9 cellular contexts compared by ENCODE assay signal in genomic region chr1:151309851-151310323, GRCh38. TPM values are rescaled to one million over a fixed set of nuclear protein-coding genes. Genes with fewer than 3 reads are reported as not detected.
DNase-seq lines count a peak whose midpoint lies in the region; ATAC-seq and TF ChIP-seq lines count a peak whose summit lies in the region.
"Had no signal": no experiment of that assay in that cellular context is flagged by ENCODE, and none has a peak within 500 bp of the region (broad histone marks: within the 10 kb centered on the region; RNA-seq: fewer than 3 reads in every experiment).

No MANE protein-coding gene starts in this region.

- H3K9ac ChIP-seq in skeletal muscle satellite cell (ENCODE audit: low read depth, low read length): peak overlapping the region; percentile 18

- H3K9me3 ChIP-seq in ascending aorta: no peaks in the 10 kb centered on the region
- no peaks in the 10 kb centered on the region for H3K9me3 ChIP-seq in right cardiac atrium (ENCODE audit: control insufficient read depth, low read length)
- H3K9me3 ChIP-seq in skeletal muscle satellite cell (replicated peaks; ENCODE audit: low read length): no peaks in the 10 kb centered on the region
- H3K9me3 ChIP-seq in aorta (ENCODE audit: control insufficient read depth, low read length): no peaks in the 10 kb centered on the region

- peaks cover 36 to 76% of the 10 kb centered on the region in 2 donors for H3K36me3 ChIP-seq in ascending aorta
- peaks cover 59% of the 10 kb centered on the region for H3K36me3 ChIP-seq in skeletal muscle satellite cell (ENCODE audit: insufficient read depth, low read length)
- peaks cover 2 to 21% of the 10 kb centered on the region in 2 donors for H3K36me3 ChIP-seq in aorta (ENCODE audit: control insufficient read depth in 1 of 2, insufficient read depth in 2 of 2, low read length in 1 of 2)

- H3K4me2 ChIP-seq in skeletal muscle satellite cell (ENCODE audit: low read length): no peak overlapping the region

- H3K4me1 ChIP-seq in ascending aorta (peaks cover 9 to 38% of the 10 kb centered on the region in 2 donors), right cardiac atrium (ENCODE audit: control insufficient read depth, insufficient read depth, low read length) (peaks cover 33% of the 10 kb centered on the region), skeletal muscle satellite cell (ENCODE audit: control insufficient read depth, insufficient read depth, low read length) (peaks cover 52% of the 10 kb centered on the region), aorta (ENCODE audit: control insufficient read depth in 1 of 2, insufficient read depth in 2 of 2, low read length in 2 of 2) (peaks cover 0 to 2% of the 10 kb centered on the region in 2 donors)

- H3K27ac ChIP-seq in ascending aorta (peak overlapping the region; percentile 50 to 79), right cardiac atrium (ENCODE audit: low read length) (peak overlapping the region; percentile 96), aorta (ENCODE audit: low read depth in 1 of 2, low read length in 2 of 2) (no peak overlapping the region)

- intact Hi-C loops in ascending aorta (cut with DNase I) (no loop called here), right cardiac atrium (cut with DNase I) (loop anchor here in 1 of 4 donors (10.0 kb wide), 1 partner anchor 95 kb away; no protein-coding TSS in a partner anchor), aorta (cut with DNase I) (no loop called here)

- DNase-seq in HCEC 1CT: peak; percentile 41
- no peak for DNase-seq in ascending aorta (ENCODE audit: low spot score in 2 of 2)
- peak in 1 of 3 donors; percentile 62 for DNase-seq in right cardiac atrium
- no peak for DNase-seq in NCI-H1048 (lab: John Stamatoyannopoulos, UW)
- no peak for DNase-seq in aorta

- H3K27me3 ChIP-seq in ascending aorta (no peaks in the 10 kb centered on the region), right cardiac atrium (ENCODE audit: control insufficient read depth, insufficient read depth) (no peaks in the 10 kb centered on the region), skeletal muscle satellite cell (ENCODE audit: control insufficient read depth, insufficient read depth, low read length) (no peaks in the 10 kb centered on the region), aorta (ENCODE audit: control insufficient read depth in 1 of 2, insufficient read depth in 2 of 2, low read length in 1 of 2) (no peaks in the 10 kb centered on the region)

- no peak for TF ChIP-seq CTCF in ascending aorta (IDR thresholded peaks at IDR 0.05)

- ATAC-seq in right cardiac atrium (peak in 1 of 2 donors; percentile 26), GM21515 (IDR thresholded peaks at IDR 0.05; ENCODE audit: unreplicated experiment) (no peak), aorta (ENCODE audit: low FRiP score) (no peak), GM21786 (IDR thresholded peaks at IDR 0.05; ENCODE audit: unreplicated experiment) (no peak)
- ATAC-seq: Panc1 had no signal

- H3K4me3 ChIP-seq in ascending aorta (no peak overlapping the region), right cardiac atrium (ENCODE audit: low read length) (no peak overlapping the region), skeletal muscle satellite cell (ENCODE audit: low read length) (no peak overlapping the region), aorta (ENCODE audit: low read length in 2 of 2) (no peak overlapping the region)

- WGBS in right cardiac atrium: 59% methylated on average over 6 of the region's 6 CpGs
- WGBS in aorta, 2 donors: 61 to 65% methylated on average over 6 of the region's 6 CpGs

RNA-seq across cellular contexts. Expression of gene PI4KB, which starts 17.3 kb away (rescaled TPM):
- total RNA-seq in ascending aorta: 94.8 TPM
- total RNA-seq in right cardiac atrium: 10 to 100 TPM; 45.5 to 62.0 (median 52.0) TPM
- polyA plus RNA-seq in right cardiac atrium: 31.0 TPM
- total RNA-seq in skeletal muscle satellite cell (2012; rRNA removed): 38.3 and 43.2 TPM in 2 replicates
- total RNA-seq in aorta: 10 to 100 TPM; 49.0 to 60.9 TPM
- polyA plus RNA-seq in aorta: 10 to 100 TPM; 12.9 to 41.4 TPM

RNA-seq across cellular contexts. Expression of gene ZNF687, which starts 27.8 kb away (rescaled TPM):
- total RNA-seq in ascending aorta (67.9 TPM), right cardiac atrium (10 to 100 TPM; 12.4 to 15.0 (median 13.2) TPM), aorta (10 to 100 TPM; 18.4 to 24.0 TPM)
- polyA plus RNA-seq in right cardiac atrium (8.6 TPM), aorta (1 to 10 TPM; 7.7 to 9.6 TPM)
- 9.9 and 11.6 TPM in 2 replicates for total RNA-seq in skeletal muscle satellite cell (2012; rRNA removed)

RNA-seq across cellular contexts. Expression of gene RFX5, which starts 37.2 kb away (rescaled TPM):
- 8.4 TPM for total RNA-seq in ascending aorta
- 10 to 100 TPM; 20.3 to 23.1 (median 21.6) TPM for total RNA-seq in right cardiac atrium
- polyA plus RNA-seq in right cardiac atrium: 13.7 TPM
- total RNA-seq in skeletal muscle satellite cell (2012; rRNA removed): 19.2 and 34.5 TPM in 2 replicates
- total RNA-seq in aorta: 10 to 100 TPM; 38.0 to 51.6 TPM
- 10 to 100 TPM; 14.3 to 26.3 TPM for polyA plus RNA-seq in aorta

RNA-seq across cellular contexts. Expression of gene PSMD4, which starts 55.4 kb away (rescaled TPM):
- total RNA-seq in ascending aorta: 83.5 TPM
- 100 to 1,000 TPM; 134 to 163 (median 144) TPM for total RNA-seq in right cardiac atrium
- 152 TPM for polyA plus RNA-seq in right cardiac atrium
- total RNA-seq in skeletal muscle satellite cell (2012; rRNA removed): 156 and 167 TPM in 2 replicates
- total RNA-seq in aorta: 100 to 1,000 TPM; 115 to 118 TPM
- 100 to 1,000 TPM; 144 to 162 TPM for polyA plus RNA-seq in aorta

Comparison
In these comparisons a context has a peak if more than half of its experiments do, and no peak if none do; other contexts are left out.
1. H3K27ac ChIP-seq: peak in ascending aorta (2 of 2) and right cardiac atrium (single experiment); none in aorta (0 of 2).